Comparison of ENCODE assay signal across 8 cellular contexts in the genomic region with DNA sequence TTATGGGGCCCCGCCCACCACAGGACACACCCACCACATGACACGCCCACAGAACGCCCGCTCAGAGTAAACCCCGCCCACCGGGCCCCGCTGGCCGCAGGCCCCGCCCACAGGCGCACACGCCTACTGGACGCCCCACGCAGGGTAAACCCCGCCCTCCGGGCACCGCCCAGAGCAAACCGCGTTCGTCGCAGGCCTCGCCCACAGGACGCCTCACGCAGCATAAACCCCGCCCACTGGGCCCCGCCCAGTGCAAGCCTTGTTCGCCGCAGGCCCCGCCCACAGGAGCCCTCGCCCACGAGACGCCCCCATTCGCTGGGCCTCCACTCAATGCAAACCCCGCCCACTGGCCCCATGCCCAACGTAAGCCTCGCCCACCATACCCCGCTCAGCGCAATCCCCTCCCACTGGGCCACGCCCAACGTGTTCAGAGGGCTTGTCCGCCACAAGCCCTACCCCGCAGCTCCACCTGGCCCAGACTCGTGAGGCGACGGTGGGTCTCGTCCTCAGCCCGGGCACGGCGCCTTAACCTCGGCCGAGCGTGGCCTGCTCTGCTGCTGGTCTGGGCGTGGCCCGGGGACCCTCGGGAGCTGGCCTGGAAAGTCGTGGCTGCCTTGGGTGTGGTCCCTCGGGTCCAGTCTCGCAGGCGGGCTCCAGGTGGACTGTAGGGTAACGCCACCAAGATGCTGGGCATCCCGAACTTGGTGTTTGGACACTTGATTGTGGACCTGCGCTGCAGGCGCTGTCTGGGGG. TPM values are rescaled to one million over a fixed set of nuclear protein-coding genes. Genes with fewer than 3 reads are reported as not detected.
DNase-seq lines count a peak whose midpoint lies in the region; ATAC-seq and TF ChIP-seq lines count a peak whose summit lies in the region.

No MANE protein-coding gene starts in this region.

- H3K27me3 Mint-ChIP-seq in activated CD4-positive, alpha-beta T cell treated with anti-CD3 and anti-CD28 coated beads, Interleukin-2, amount 10 ng/mL, durations not matched to agents 24 days and 14 days: peaks cover 2% of the 10 kb centered on the region

- no peaks in the 10 kb centered on the region for H3K36me3 Mint-ChIP-seq in activated CD4-positive, alpha-beta T cell treated with anti-CD3 and anti-CD28 coated beads, Interleukin-2, amount 10 ng/mL, durations not matched to agents 24 days and 14 days (ENCODE audit: low read depth)

- peaks cover 3% of the 10 kb centered on the region for H3K4me1 Mint-ChIP-seq in activated CD4-positive, alpha-beta T cell treated with anti-CD3 and anti-CD28 coated beads, Interleukin-2, amount 10 ng/mL, durations not matched to agents 24 days and 14 days

- no peaks in the 10 kb centered on the region for H4K20me1 ChIP-seq in BLaER1

- peak overlapping the region; percentile 70 for H3K27ac Mint-ChIP-seq in activated CD4-positive, alpha-beta T cell treated with anti-CD3 and anti-CD28 coated beads, Interleukin-2, amount 10 ng/mL, durations not matched to agents 24 days and 14 days

- H3K9ac ChIP-seq in BLaER1: peak overlapping the region; percentile 71; the same call in 1 of the 2 replicates

- H3K9me3 ChIP-seq in BLaER1 (no peaks in the 10 kb centered on the region), left lung (no peaks in the 10 kb centered on the region)

- H3K4me3 ChIP-seq in BLaER1 (peak overlapping the region; percentile 75), left lung (peak overlapping the region; percentile 43 to 58)

- intact Hi-C loops in activated CD4-positive, alpha-beta T cell treated with anti-CD3 and anti-CD28 coated beads, Interleukin-2, amount 10 ng/mL, durations not matched to agents 24 days and 14 days (cut with micrococcal nuclease): loop anchor here (1.0 to 5.0 kb wide), 3 partner anchors 10 to 668 kb away; a partner anchor contains a TSS
- intact Hi-C loops in left lung (cut with DNase I): no loop called here

- H3K27me3 ChIP-seq in BLaER1 (0 out of 2 replicates have a peak, but pooled peaks cover 7% of the 10 kb centered on the region), left lung (peaks cover 0 to 8% of the 10 kb centered on the region in 2 donors)

- no peak for TF ChIP-seq CTCF in left lung (IDR thresholded peaks at IDR 0.05)

- H3K36me3 ChIP-seq in BLaER1: no peaks in the 10 kb centered on the region
- H3K36me3 ChIP-seq in left lung: no peaks in the 10 kb centered on the region

- peak overlapping the region; percentile 95 for H3K4me2 ChIP-seq in BLaER1

- H3K9me3 Mint-ChIP-seq in activated CD4-positive, alpha-beta T cell treated with anti-CD3 and anti-CD28 coated beads, Interleukin-2, amount 10 ng/mL, durations not matched to agents 24 days and 14 days: no peaks in the 10 kb centered on the region

- peak overlapping the region; percentile 79 for H3K4me3 Mint-ChIP-seq in activated CD4-positive, alpha-beta T cell treated with anti-CD3 and anti-CD28 coated beads, Interleukin-2, amount 10 ng/mL, durations not matched to agents 24 days and 14 days

- H3K27ac ChIP-seq in BLaER1 (peak overlapping the region; percentile 61), left lung (peak overlapping the region in 1 of 2 donors; percentile 57)

- H3K4me1 ChIP-seq in BLaER1: peaks cover 71% of the 10 kb centered on the region
- peaks cover 6 to 13% of the 10 kb centered on the region in 2 donors for H3K4me1 ChIP-seq in left lung

- ATAC-seq in HG03442 (IDR thresholded peaks at IDR 0.05; ENCODE audit: unreplicated experiment) (peak; percentile 81), left lung (peak; percentile 92)

- DNase-seq in GM19240 (ENCODE audit: insufficient read length, low spot score) (peak; percentile 97), NCI-H524 treated with DMSO at 0.1 percent for 48 hours (lab: John Stamatoyannopoulos, UW) (peak; percentile 59), dedifferentiated amniotic fluid mesenchymal stem cell (ENCODE audit: extremely low spot score) (peak; percentile 85), left lung (peak; percentile 100)
- DNase-seq in activated CD4-positive, alpha-beta T cell treated with anti-CD3 and anti-CD28 coated beads, Interleukin-2, amount 10 ng/mL, durations not matched to agents 24 days and 14 days: peak; percentile 100
- DNase-seq in stimulated activated CD4-positive, alpha-beta T cell treated with anti-CD3 and anti-CD28 coated beads, Interleukin-2, amount 100 ng/mL, for 4 hours (ENCODE audit: low read depth): peak; percentile 99

RNA-seq across cellular contexts. Expression of a gene that starts 0.4 kb away (rescaled TPM):
- total RNA-seq in activated CD4-positive, alpha-beta T cell treated with anti-CD3 and anti-CD28 coated beads, Interleukin-2, amount 10 ng/mL, durations not matched to agents 24 days and 14 days: 1.1 and 3.1 TPM in 2 replicates
- 1 to 10 TPM; 1.2 to 1.6 TPM for total RNA-seq in left lung

RNA-seq across cellular contexts. Expression of a gene that starts 4.4 kb away (rescaled TPM):
- 0.59 TPM in 1 of 2 replicates, not detected in the other for total RNA-seq in activated CD4-positive, alpha-beta T cell treated with anti-CD3 and anti-CD28 coated beads, Interleukin-2, amount 10 ng/mL, durations not matched to agents 24 days and 14 days
- 1 to 10 TPM in 1 of 2 donors, under 1 TPM in 1; 0.67 to 1.0 TPM for total RNA-seq in left lung

RNA-seq across cellular contexts. Expression of a gene that starts 28.6 kb away (rescaled TPM):
- 403 and 422 TPM in 2 replicates for total RNA-seq in activated CD4-positive, alpha-beta T cell treated with anti-CD3 and anti-CD28 coated beads, Interleukin-2, amount 10 ng/mL, durations not matched to agents 24 days and 14 days
- 100 to 1,000 TPM; 347 to 360 TPM for total RNA-seq in left lung
